ENCODE assay signal across 29 cellular contexts in genomic region chr7:148694631-148695030, GRCh38.
"Had no signal": no experiment of that assay in that cellular context is flagged by ENCODE, and none has a peak within 500 bp of the region (broad histone marks: within the 10 kb centered on the region; RNA-seq: fewer than 3 reads in every experiment).

No MANE protein-coding gene starts in this region.

- ATAC-seq: effector memory CD8-positive, alpha-beta T cell; esophagus mucosa; foreskin keratinocyte; gastrocnemius medialis; gastroesophageal sphincter; heart left ventricle; heart right ventricle had no signal

- H3K36me3 ChIP-seq: colonic mucosa, esophagus muscularis mucosa, esophagus squamous epithelium, gastrocnemius medialis, gastroesophageal sphincter, heart left ventricle, heart right ventricle had no signal

- H3K4me3 ChIP-seq: colonic mucosa, coronary artery, dorsolateral prefrontal cortex, esophagus muscularis mucosa, esophagus squamous epithelium, gastrocnemius medialis, gastroesophageal sphincter, heart left ventricle, heart right ventricle, hepatocyte had no signal

- FAIRE-seq: colon, endometrium, endothelial cell of umbilical vein, frontal cortex had no signal

- H3K9me3 ChIP-seq: colonic mucosa, esophagus muscularis mucosa, esophagus squamous epithelium, gastrocnemius medialis, gastroesophageal sphincter, heart left ventricle, heart right ventricle had no signal

- DNase-seq: colonic mucosa; cortex of kidney; dermis blood vessel endothelial cell; dorsolateral prefrontal cortex; effector CD4-positive, alpha-beta T cell; effector CD8-positive, alpha-beta T cell; effector memory CD4-positive, alpha-beta T cell; effector memory CD8-positive, alpha-beta T cell; endodermal cell; erythroblast; esophagus squamous epithelium; foreskin fibroblast; foreskin keratinocyte; foreskin melanocyte; gastrocnemius medialis; glutamatergic neuron; head of caudate nucleus; heart left ventricle; heart right ventricle had no signal

- H3K4me1 ChIP-seq: colonic mucosa, gastrocnemius medialis had no signal

- H3K27ac ChIP-seq: colonic mucosa, coronary artery, dorsolateral prefrontal cortex, epithelial cell of prostate, esophagus muscularis mucosa, esophagus squamous epithelium, foreskin keratinocyte, gastrocnemius medialis, gastroesophageal sphincter, heart left ventricle, heart right ventricle, hepatocyte had no signal
